Comparison of ENCODE assay signal across 8 cellular contexts in genomic region chr7:73399185-73400050, GRCh38. TPM values are rescaled to one million over a fixed set of nuclear protein-coding genes. Genes with fewer than 3 reads are reported as not detected.
A peak's percentile ranks its signal among the peaks of the same experiment; 100 is the strongest.
DNase-seq lines count a peak whose midpoint lies in the region; ATAC-seq and TF ChIP-seq lines count a peak whose summit lies in the region.
"Not testable (repeated sequence)": the region's sequence is repeated elsewhere in the genome, so short reads cannot be mapped to it uniquely, and the experiment has no call there.

No MANE protein-coding gene starts in this region.

- CTCF ChIA-PET in Panc1 (lab: Charles Lee); mammary epithelial cell (lab: Charles Lee; ENCODE audit: low non-redundant PET): not testable (repeated sequence)

- H3K36me3 ChIP-seq in Panc1 (ENCODE audit: control insufficient read depth, insufficient read depth, low read length); mammary epithelial cell (ENCODE audit: insufficient read depth, low read length); vagina: not testable (repeated sequence)

- DNase-seq in GM13976 (ENCODE audit: low spot score), result peak; percentile 68
- DNase-seq in Panc1 (ENCODE audit: low read depth, low spot score); vagina (ENCODE audit: extremely low spot score in 2 of 2): not testable (repeated sequence)
- DNase-seq in activated T-cell treated with anti-CD3 and anti-CD28 coated beads for 24 hours (ENCODE audit: low read depth), result peak; percentile 69
- peak; percentile 56 for DNase-seq in mammary epithelial cell
- DNase-seq in Right ventricle myocardium superior, result peak; percentile 90
- peak; percentile 52 for DNase-seq in natural killer cell
- peak; percentile 47 for DNase-seq in stimulated activated CD4-positive, alpha-beta T cell treated with anti-CD3 and anti-CD28 coated beads, Interleukin-4, amount 100 ng/mL, for 24 hours

- 49% methylated on average over 15 of the region's 19 CpGs for WGBS in mammary epithelial cell (ENCODE audit: low coverage, missing lambda C conversion rate)

- H3K36me3 Mint-ChIP-seq in natural killer cell, result not testable (repeated sequence)

- BruUV-seq in Panc1 (replicated peaks; lab: Mats Ljungman, UMichigan); mammary epithelial cell (replicated peaks; lab: Mats Ljungman, UMichigan): not testable (repeated sequence)

- not testable (repeated sequence) for TF ChIP-seq POLR2A in vagina (IDR thresholded peaks at IDR 0.05)

- H3K27me3 Mint-ChIP-seq in natural killer cell (ENCODE audit: low read depth in 2 of 2), result not testable (repeated sequence)

- POLR2A ChIA-PET in Panc1 (lab: Charles Lee), result not testable (repeated sequence)

- not testable (repeated sequence) for TF ChIP-seq CTCF in GM13976 (IDR thresholded peaks at IDR 0.05; ENCODE audit: borderline replicate concordance, control extremely low read depth, extremely low read depth, insufficient read depth, missing control alignments); Panc1 (IDR thresholded peaks at IDR 0.05); mammary epithelial cell (conservative IDR thresholded peaks at IDR 0.05 in 1 of 2, IDR thresholded peaks at IDR 0.05 in 1 of 2; ENCODE audit: extremely low read depth in 1 of 2, insufficient read depth in 1 of 2, low read depth in 1 of 2, low read length in 2 of 2); natural killer cell (IDR thresholded peaks at IDR 0.05); vagina (IDR thresholded peaks at IDR 0.05)

- dilution Hi-C loops in mammary epithelial cell (cut with HindIII; ENCODE audit: low sequenced_read_pairs), result loop anchor here (5.0 kb wide), 1 partner anchor 57 kb away; no protein-coding TSS in a partner anchor

- H3K4me3 ChIP-seq in Panc1 (ENCODE audit: low read depth in 2 of 2, low read length in 2 of 2) (0 out of 4 replicates have a peak overlapping the region, but pooled peaks of 1 of the 2 experiments have one; percentile 9), vagina (peak overlapping the region; percentile 21 to 31)
- H3K4me3 ChIP-seq in mammary epithelial cell (replicated peaks in 1 of 3; ENCODE audit: insufficient read depth in 1 of 3, low read depth in 2 of 3, low read length in 3 of 3), result not testable (repeated sequence)

- 0 out of 2 replicates have a peak, but pooled peaks have one; percentile 44 for ATAC-seq in Panc1
- ATAC-seq in Right ventricle myocardium superior (ENCODE audit: poor library complexity), result peak; percentile 90
- ATAC-seq in natural killer cell, result peak in 2 of 3 donors; percentile 68 to 81

- intact Hi-C loops in Panc1 (cut with micrococcal nuclease; ENCODE audit: unreplicated experiment); Right ventricle myocardium superior (cut with DNase I); natural killer cell (cut with micrococcal nuclease); vagina (cut with DNase I): not testable (repeated sequence)
- intact Hi-C loops in mammary epithelial cell (cut with micrococcal nuclease), result loop anchor here (10.0 kb wide), 1 partner anchor 65 kb away; no protein-coding TSS in a partner anchor

- not testable (repeated sequence) for H3K4me1 Mint-ChIP-seq in natural killer cell

- not testable (repeated sequence) for H3K9ac ChIP-seq in mammary epithelial cell (ENCODE audit: insufficient read depth, low read length)

- H3K9me3 Mint-ChIP-seq in natural killer cell, result not testable (repeated sequence)

- H4K20me1 ChIP-seq in mammary epithelial cell (ENCODE audit: insufficient read depth, low read length), result not testable (repeated sequence)

- peak overlapping the region; percentile 72 for H2AFZ ChIP-seq in mammary epithelial cell (ENCODE audit: low read depth, low read length)

- not testable (repeated sequence) for H3K27ac ChIP-seq in Panc1 (ENCODE audit: low read length); mammary epithelial cell (ENCODE audit: insufficient read depth, low read depth, low read length); vagina

- in situ Hi-C loops in GM13976 (cut with MboI; ENCODE audit: low sequenced_read_pairs, unreplicated experiment); Panc1 (cut with HindIII; ENCODE audit: low pct_unique_long_range_greater_than_20kb, low sequenced_read_pairs); mammary epithelial cell (cut with MboI; ENCODE audit: low sequenced_read_pairs in 2 of 2): not testable (repeated sequence)

- H3K9me3 ChIP-seq in Panc1 (ENCODE audit: control insufficient read depth, insufficient read depth, low read depth, low read length); mammary epithelial cell (replicated peaks; ENCODE audit: insufficient read depth, low read length); vagina: not testable (repeated sequence)

- not testable (repeated sequence) for H3K27me3 ChIP-seq in Panc1 (ENCODE audit: control insufficient read depth, insufficient read depth, low read length); mammary epithelial cell (ENCODE audit: insufficient read depth, low read length); vagina

- H3K4me1 ChIP-seq in Panc1 (ENCODE audit: control insufficient read depth, insufficient read depth, low read length); mammary epithelial cell (ENCODE audit: insufficient read depth, low read length); vagina: not testable (repeated sequence)

- peak overlapping the region; percentile 75 for H3K4me3 Mint-ChIP-seq in natural killer cell

- H3K27ac Mint-ChIP-seq in natural killer cell, result peak overlapping the region; percentile 11 to 41

- H3K4me2 ChIP-seq in mammary epithelial cell (ENCODE audit: insufficient read depth, low read depth, low read length), result not testable (repeated sequence)

- not testable (repeated sequence) for H3K79me2 ChIP-seq in mammary epithelial cell (ENCODE audit: insufficient read depth, low read length)

RNA-seq across cellular contexts. Expression of gene FZD9, which starts 34.2 kb away (rescaled TPM):
- total RNA-seq in Panc1 (2021; ENCODE audit: unreplicated experiment), result 3.2 TPM
- polyA plus RNA-seq in Panc1 (2012; ENCODE audit: insufficient read length), result 7.8 TPM
- under 1 TPM; 0.33 to 0.71 TPM for total RNA-seq in mammary epithelial cell
- polyA plus RNA-seq in mammary epithelial cell, result 0.20 TPM
- not detected for polyA minus RNA-seq in mammary epithelial cell
- total RNA-seq in Right ventricle myocardium superior, result 0.24 TPM
- under 1 TPM in 2 of 3 donors, not detected in 1; 0.15 to 0.25 TPM for total RNA-seq in natural killer cell
- 1.7 TPM for total RNA-seq in vagina
